ENCODE assay signal across 1 cellular context in genomic region chr12:49264873-49265792, GRCh38.
TF ChIP-seq lines count a peak whose summit lies in the region.

Gene TUBA1C, plus strand, starts transcription at chr12:49265082. Its CDS starts 100 bp downstream, at chr12:49265182.

TF ChIP-seq in H1, 55 proteins besides CTCF, POLR2A, EP300 and RAD21:
- TF ChIP-seq, protein P1, sequence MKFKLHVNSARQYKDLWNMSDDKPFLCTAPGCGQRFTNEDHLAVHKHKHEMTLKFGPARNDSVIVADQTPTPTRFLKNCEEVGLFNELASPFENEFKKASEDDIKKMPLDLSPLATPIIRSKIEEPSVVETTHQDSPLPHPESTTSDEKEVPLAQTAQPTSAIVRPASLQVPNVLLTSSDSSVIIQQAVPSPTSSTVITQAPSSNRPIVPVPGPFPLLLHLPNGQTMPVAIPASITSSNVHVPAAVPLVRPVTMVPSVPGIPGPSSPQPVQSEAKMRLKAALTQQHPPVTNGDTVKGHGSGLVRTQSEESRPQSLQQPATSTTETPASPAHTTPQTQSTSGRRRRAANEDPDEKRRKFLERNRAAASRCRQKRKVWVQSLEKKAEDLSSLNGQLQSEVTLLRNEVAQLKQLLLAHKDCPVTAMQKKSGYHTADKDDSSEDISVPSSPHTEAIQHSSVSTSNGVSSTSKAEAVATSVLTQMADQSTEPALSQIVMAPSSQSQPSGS (IDR thresholded peaks at IDR 0.05; ENCODE audit: low read length), result no peak
- peak; percentile 95 for TF ChIP-seq GTF2F1 (IDR thresholded peaks at IDR 0.05; ENCODE audit: borderline replicate concordance, low read depth, low read length)
- peak; percentile 90 for TF ChIP-seq USF2 (IDR thresholded peaks at IDR 0.05; ENCODE audit: low read length)
- TF ChIP-seq HDAC2 (IDR thresholded peaks at IDR 0.05; ENCODE audit: borderline replicate concordance in 1 of 2, low read depth in 2 of 2, low read length in 2 of 2), result 0 out of 4 replicates have a peak, but pooled peaks of 1 of the 2 experiments have one; percentile 10
- peak; percentile 97 for TF ChIP-seq POLR2AphosphoS5 (IDR thresholded peaks at IDR 0.05; ENCODE audit: low read depth, low read length)
- TF ChIP-seq CTBP2 (IDR thresholded peaks at IDR 0.05; ENCODE audit: borderline replicate concordance, insufficient read depth, insufficient read length, low read length), result peak; percentile 83
- TF ChIP-seq CEBPB (IDR thresholded peaks at IDR 0.05; ENCODE audit: low read depth, low read length), result no peak
- TF ChIP-seq SP4 (IDR thresholded peaks at IDR 0.05; ENCODE audit: low read length), result no peak
- TF ChIP-seq RBBP5 (IDR thresholded peaks at IDR 0.05; ENCODE audit: borderline replicate concordance, low read depth, low read length), result peak; percentile 67; the same call in 1 of the 2 replicates
- TF ChIP-seq ASH2L (IDR thresholded peaks at IDR 0.05; ENCODE audit: low read length), result peak; percentile 9
- peak; percentile 36; the same call in 1 of the 2 replicates for TF ChIP-seq E2F6 (IDR thresholded peaks at IDR 0.05)
- peak; percentile 11; the same call in 1 of the 2 replicates for TF ChIP-seq CREB1 (IDR thresholded peaks at IDR 0.05)
- TF ChIP-seq BCL11A (IDR thresholded peaks at IDR 0.05; ENCODE audit: low read depth in 2 of 2, low read length in 2 of 2), result no peak
- peak; percentile 66; the same call in 1 of the 2 replicates for TF ChIP-seq JUND (IDR thresholded peaks at IDR 0.05; ENCODE audit: low read length)
- peak; percentile 87 for TF ChIP-seq PHF8 (conservative IDR thresholded peaks at IDR 0.05; ENCODE audit: low read depth, low read length)
- no peak for TF ChIP-seq SRF (IDR thresholded peaks at IDR 0.05; ENCODE audit: low read depth, low read length)
- TF ChIP-seq SUZ12 (IDR thresholded peaks at IDR 0.05; ENCODE audit: low read length), result no peak
- no peak for TF ChIP-seq BRCA1 (IDR thresholded peaks at IDR 0.05; ENCODE audit: low read depth, low read length)
- TF ChIP-seq TAF7 (optimal IDR thresholded peaks at IDR 0.05; ENCODE audit: borderline replicate concordance, low read depth, low read length), result peak; percentile 98
- no peak for TF ChIP-seq RNF2 (IDR thresholded peaks at IDR 0.05; ENCODE audit: borderline replicate concordance, low read depth, low read length, missing control alignments, poor library complexity, severe bottlenecking)
- peak; percentile 26 for TF ChIP-seq SP1 (IDR thresholded peaks at IDR 0.05; ENCODE audit: low read depth, low read length)
- peak; percentile 86 for TF ChIP-seq BACH1 (IDR thresholded peaks at IDR 0.05; ENCODE audit: low read length)
- TF ChIP-seq KDM4A (IDR thresholded peaks at IDR 0.05; ENCODE audit: low read depth, low read length, severe bottlenecking), result peak; percentile 53
- no peak for TF ChIP-seq RXRA (IDR thresholded peaks at IDR 0.05; ENCODE audit: insufficient read depth, low read depth, low read length)
- no peak for TF ChIP-seq HDAC6 (IDR thresholded peaks at IDR 0.05; ENCODE audit: low read depth, low read length)
- peak; percentile 43 to 55; a peak in 2 of 4 replicates for TF ChIP-seq SIN3A (conservative IDR thresholded peaks at IDR 0.05 in 1 of 2, IDR thresholded peaks at IDR 0.05 in 1 of 2; ENCODE audit: low read depth in 1 of 2, low read length in 2 of 2)
- no peak for TF ChIP-seq JUN (IDR thresholded peaks at IDR 0.05; ENCODE audit: low read depth, low read length)
- peak; percentile 45 for TF ChIP-seq SAP30 (IDR thresholded peaks at IDR 0.05; ENCODE audit: insufficient read depth, insufficient replicate concordance, low read length)
- TF ChIP-seq, protein P2, sequence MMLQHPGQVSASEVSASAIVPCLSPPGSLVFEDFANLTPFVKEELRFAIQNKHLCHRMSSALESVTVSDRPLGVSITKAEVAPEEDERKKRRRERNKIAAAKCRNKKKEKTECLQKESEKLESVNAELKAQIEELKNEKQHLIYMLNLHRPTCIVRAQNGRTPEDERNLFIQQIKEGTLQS (IDR thresholded peaks at IDR 0.05; ENCODE audit: insufficient read depth, low read depth, low read length), result peak; percentile 66; the same call in 1 of the 2 replicates
- TF ChIP-seq SIX5 (IDR thresholded peaks at IDR 0.05; ENCODE audit: low read depth, low read length), result no peak
- peak; percentile 98 for TF ChIP-seq TBP (IDR thresholded peaks at IDR 0.05; ENCODE audit: low read depth, low read length)
- no peak for TF ChIP-seq SIRT6 (IDR thresholded peaks at IDR 0.05; ENCODE audit: low read length)
- no peak for TF ChIP-seq CHD7 (IDR thresholded peaks at IDR 0.05; ENCODE audit: insufficient replicate concordance, low read length)
- TF ChIP-seq TAF1 (IDR thresholded peaks at IDR 0.05; ENCODE audit: low read depth, low read length), result peak; percentile 98
- peak; percentile 88 for TF ChIP-seq MAX (IDR thresholded peaks at IDR 0.05)
- TF ChIP-seq YY1 (IDR thresholded peaks at IDR 0.05; ENCODE audit: low read depth, low read length), result no peak
- no peak for TF ChIP-seq GABPA (IDR thresholded peaks at IDR 0.05; ENCODE audit: borderline replicate concordance, insufficient read depth, low read length)
- peak; percentile 74; the same call in 1 of the 2 replicates for TF ChIP-seq MAFK (IDR thresholded peaks at IDR 0.05; ENCODE audit: low read depth, low read length)
